Comparison of ENCODE assay signal across 8 cellular contexts in the genomic region with DNA sequence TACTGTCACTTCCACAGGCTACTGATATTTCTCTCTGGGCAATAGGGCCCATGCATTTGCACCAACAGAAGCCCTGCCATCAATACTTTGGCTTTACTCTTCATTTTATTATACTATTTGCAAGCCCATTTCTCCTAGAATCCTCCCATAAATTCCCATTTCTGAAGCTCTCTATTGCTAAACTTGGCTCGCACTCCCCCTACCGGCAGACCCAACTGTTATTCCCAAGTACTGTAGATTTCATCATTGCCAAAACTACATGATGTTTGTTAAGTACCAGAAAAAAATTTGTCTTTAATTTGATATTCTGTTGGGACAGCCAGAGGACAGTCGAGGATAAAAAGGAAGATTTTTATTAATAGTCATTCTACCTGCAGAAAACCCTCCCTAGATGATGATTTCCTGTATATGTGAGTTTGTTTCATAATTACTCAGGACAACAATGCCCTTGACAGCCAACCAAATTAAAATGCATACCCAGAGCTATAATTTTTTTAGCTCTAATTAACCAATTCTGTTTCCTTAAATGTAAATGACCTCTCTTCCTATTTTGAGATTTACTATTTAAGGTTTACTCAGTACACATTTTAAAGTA.
A peak's percentile ranks its signal among the peaks of the same experiment; 100 is the strongest.
DNase-seq lines count a peak whose midpoint lies in the region; ATAC-seq and TF ChIP-seq lines count a peak whose summit lies in the region.

No MANE protein-coding gene starts in this region.

- H3K27me3 Mint-ChIP-seq in chondrocyte (ENCODE audit: low read depth) = peaks cover 2% of the 10 kb centered on the region

- peak; percentile 74 for ATAC-seq in left lung
- ATAC-seq in upper lobe of right lung = peak; percentile 64

- H3K4me1 ChIP-seq in left lung (no peaks in the 10 kb centered on the region), upper lobe of right lung (no peaks in the 10 kb centered on the region)

- H3K27ac Mint-ChIP-seq in chondrocyte (ENCODE audit: unreplicated experiment) = no peak overlapping the region

- TF ChIP-seq CTCF in GM20000 (IDR thresholded peaks at IDR 0.05; ENCODE audit: extremely low read depth, missing control alignments) (peak; percentile 22), chondrocyte (IDR thresholded peaks at IDR 0.05) (peak; percentile 93), left lung (IDR thresholded peaks at IDR 0.05) (peak; percentile 59 to 66), upper lobe of right lung (IDR thresholded peaks at IDR 0.05) (peak; percentile 85)

- no peak overlapping the region for H3K4me3 Mint-ChIP-seq in chondrocyte (ENCODE audit: unreplicated experiment)

- H3K9me3 ChIP-seq in left lung (peaks cover 0 to 8% of the 10 kb centered on the region in 2 donors), upper lobe of right lung (peaks cover 9% of the 10 kb centered on the region)

- peaks cover 8% of the 10 kb centered on the region for H3K36me3 Mint-ChIP-seq in chondrocyte (ENCODE audit: low read depth)

- H3K36me3 ChIP-seq in left lung (no peaks in the 10 kb centered on the region), upper lobe of right lung (no peaks in the 10 kb centered on the region)

- H3K4me1 Mint-ChIP-seq in chondrocyte (ENCODE audit: low read depth) = peaks cover 7% of the 10 kb centered on the region

- no peak overlapping the region for H3K27ac ChIP-seq in left lung
- H3K27ac ChIP-seq in upper lobe of right lung = no peak overlapping the region

- peaks cover 19% of the 10 kb centered on the region for H3K9me3 Mint-ChIP-seq in chondrocyte (ENCODE audit: low read depth)

- DNase-seq in CMK (ENCODE audit: low read depth) (peak; percentile 34), GM20000 (ENCODE audit: low spot score) (peak; percentile 18), NCI-H748 (lab: John Stamatoyannopoulos, UW; ENCODE audit: unreplicated experiment) (peak; percentile 52), chondrocyte (ENCODE audit: low spot score) (no peak), left lung (peak in 1 of 2 donors; percentile 55), upper lobe of right lung (peak; percentile 70)
- DNase-seq in stimulated activated naive CD4-positive, alpha-beta T cell treated with Interleukin-2 at 50 U/mL for 16 hours (lab: John Stamatoyannopoulos, UW) = no peak
- DNase-seq in activated naive CD4-positive, alpha-beta T cell (lab: John Stamatoyannopoulos, UW) = no peak

- no peaks in the 10 kb centered on the region for H3K27me3 ChIP-seq in left lung
- H3K27me3 ChIP-seq in upper lobe of right lung = no peaks in the 10 kb centered on the region

- intact Hi-C loops in left lung (cut with DNase I) (no loop called here), upper lobe of right lung (cut with DNase I) (no loop called here)

- H3K4me3 ChIP-seq in left lung (no peak overlapping the region), upper lobe of right lung (no peak overlapping the region)

Comparison
In these comparisons a context has a peak if more than half of its experiments do, and no peak if none do; other contexts are left out.
1. DNase-seq: peak in CMK (single experiment), GM20000 (single experiment), NCI-H748 (single experiment) and upper lobe of right lung (single experiment); none in chondrocyte (single experiment), stimulated activated naive CD4-positive, alpha-beta T cell treated with Interleukin-2 at 50 U/mL for 16 hours (single experiment) and activated naive CD4-positive, alpha-beta T cell (0 of 4).
2. CTCF ChIP-seq: peak in every context shown above with its lines; median percentile 93 in chondrocyte; 85 in upper lobe of right lung; 62 in left lung; 22 in GM20000.